8 cellular contexts compared by ENCODE assay signal in genomic region chr12:30985814-30986452, GRCh38. TPM values are rescaled to one million over a fixed set of nuclear protein-coding genes. Genes with fewer than 3 reads are reported as not detected.
DNase-seq lines count a peak whose midpoint lies in the region; ATAC-seq and TF ChIP-seq lines count a peak whose summit lies in the region.

No MANE protein-coding gene starts in this region.

- H3K9me3 Mint-ChIP-seq in progenitor cell of endocrine pancreas (ENCODE audit: low read depth) = no peaks in the 10 kb centered on the region

- no peak overlapping the region for H3K27ac ChIP-seq in HCT116 (ENCODE audit: low read depth, low read length)

- H3K9me2 ChIP-seq in HCT116 (ENCODE audit: insufficient read depth) = no peaks in the 10 kb centered on the region

- no peaks in the 10 kb centered on the region for H3K36me3 Mint-ChIP-seq in progenitor cell of endocrine pancreas (ENCODE audit: insufficient read depth)

- H3K27me3 ChIP-seq in HCT116 (ENCODE audit: insufficient read depth, low read length) = no peaks in the 10 kb centered on the region

- POLR2A ChIA-PET in HCT116 (lab: Charles Lee) = no interaction called here

- H3K79me2 ChIP-seq in HCT116 (ENCODE audit: insufficient read depth, low read length) = no peaks in the 10 kb centered on the region

- no peaks in the 10 kb centered on the region for H3K36me3 ChIP-seq in HCT116 (ENCODE audit: control insufficient read depth in 1 of 2, insufficient read depth in 2 of 2, low read length in 2 of 2)

- DNase-seq in NCI-H510A treated with DMSO at 0.1 percent for 48 hours (lab: John Stamatoyannopoulos, UW) = peak; percentile 41
- no peak for DNase-seq in NCI-H510A (lab: John Stamatoyannopoulos, UW)
- DNase-seq in HCT116 (ENCODE audit: low read depth, low spot score) = peak; percentile 27
- peak; percentile 30 to 41 for DNase-seq in NCI-H1930 (lab: John Stamatoyannopoulos, UW)
- peak; percentile 60 for DNase-seq in activated CD8-positive, alpha-beta memory T cell treated with anti-CD3 and anti-CD28 coated beads, Interleukin-2, amount 50 U/mL, for 48 hours
- DNase-seq in germinal center (ENCODE audit: low spot score) = peak; percentile 58
- peak; percentile 75 for DNase-seq in progenitor cell of endocrine pancreas (ENCODE audit: low spot score, unreplicated experiment)

- peak; percentile 65 to 86 (median 71) for TF ChIP-seq CTCF in HCT116 (IDR thresholded peaks at IDR 0.05 in 2 of 3, conservative IDR thresholded peaks at IDR 0.05 in 1 of 3; ENCODE audit: borderline replicate concordance in 1 of 3, insufficient read depth in 1 of 3, low read depth in 2 of 3, low read length in 2 of 3)
- TF ChIP-seq CTCF in progenitor cell of endocrine pancreas (IDR thresholded peaks at IDR 0.05; ENCODE audit: unreplicated experiment) = peak; percentile 90

- intact Hi-C loops in HCT116 (cut with micrococcal nuclease) = loop anchor here (1.0 to 10.0 kb wide), 2 partner anchors 135 to 1471 kb away; no protein-coding TSS in a partner anchor

- no peak overlapping the region for H3K4me2 ChIP-seq in HCT116 (ENCODE audit: low read length)

- no peak overlapping the region for H2AFZ ChIP-seq in HCT116 (ENCODE audit: low read depth, low read length, poor library complexity, severe bottlenecking)

- H3K4me1 ChIP-seq in HCT116 (ENCODE audit: control insufficient read depth in 1 of 2, insufficient read depth in 2 of 2, low read length in 2 of 2) = peaks cover 0 to 4% of the 10 kb centered on the region in 2 experiments; a peak in 2 of 4 replicates

- BruUV-seq in HCT116 (replicated peaks; lab: Mats Ljungman, UMichigan) = no TSS peak

- H3K4me3 Mint-ChIP-seq in progenitor cell of endocrine pancreas (ENCODE audit: low read depth) = no peak overlapping the region

- H3K27me3 Mint-ChIP-seq in progenitor cell of endocrine pancreas = peaks cover 3% of the 10 kb centered on the region

- CTCF ChIA-PET in HCT116 (lab: Charles Lee) = interaction anchor here (1.0 to 4.2 kb wide), 7 partner anchors 10 to 286 kb away, joined by 3 to 73 read pairs (median 4); no protein-coding TSS in a partner anchor

- no peak overlapping the region for H3K9ac ChIP-seq in HCT116 (ENCODE audit: low read length)

- H3K27ac Mint-ChIP-seq in progenitor cell of endocrine pancreas = no peak overlapping the region

- RAD21 ChIA-PET in HCT116 (lab: Charles Lee; ENCODE audit: low non-redundant PET in 1 of 2, low total read pairs in 2 of 2, uncharacterized antibody in 2 of 2, unreplicated experiment in 2 of 2) = interaction anchor here (0.8 to 1.6 kb wide), 4 partner anchors 135 to 286 kb away, joined by 3 to 5 read pairs (median 4); no protein-coding TSS in a partner anchor

- H3K9me3 ChIP-seq in HCT116 (ENCODE audit: control insufficient read depth in 1 of 2, insufficient read depth in 1 of 2, low read depth in 1 of 2, low read length in 2 of 2) = no peaks in the 10 kb centered on the region

- no peaks in the 10 kb centered on the region for H3K4me1 Mint-ChIP-seq in progenitor cell of endocrine pancreas (ENCODE audit: low read depth)

- no peak for TF ChIP-seq POLR2A in HCT116 (IDR thresholded peaks at IDR 0.05; ENCODE audit: borderline replicate concordance, extremely low read depth, insufficient read depth, insufficient read length)

- H3K4me3 ChIP-seq in HCT116 (replicated peaks in 1 of 2; ENCODE audit: low read depth in 1 of 2, low read length in 2 of 2) = no peak overlapping the region

- no peaks in the 10 kb centered on the region for H4K20me1 ChIP-seq in HCT116 (ENCODE audit: insufficient read depth)

- peak; percentile 77 for TF ChIP-seq RAD21 in HCT116 (IDR thresholded peaks at IDR 0.05; ENCODE audit: low read depth)

- ATAC-seq in HCT116 (peak; percentile 91), HG03439 (IDR thresholded peaks at IDR 0.05; ENCODE audit: unreplicated experiment) (no peak)

TF ChIP-seq in HCT116, 20 proteins besides CTCF, POLR2A, EP300 and RAD21:
- TF ChIP-seq SP1 (IDR thresholded peaks at IDR 0.05; ENCODE audit: low read depth) (no peak), ZFX (IDR thresholded peaks at IDR 0.05) (no peak), ZBTB33 (IDR thresholded peaks at IDR 0.05; ENCODE audit: extremely low read depth, insufficient replicate concordance, low read length) (no peak), EZH2 (IDR thresholded peaks at IDR 0.05) (no peak), CEBPB (IDR thresholded peaks at IDR 0.05; ENCODE audit: low read depth) (no peak), FOSL1 (IDR thresholded peaks at IDR 0.05; ENCODE audit: low read depth) (no peak), EGR1 (IDR thresholded peaks at IDR 0.05; ENCODE audit: low read depth) (no peak), CBX3 (IDR thresholded peaks at IDR 0.05; ENCODE audit: low read depth) (no peak)

RNA-seq across cellular contexts. Expression of gene TSPAN11, which starts 59.4 kb away (rescaled TPM):
- total RNA-seq in HCT116 (2021; ENCODE audit: unreplicated experiment) = not detected
- 0.08 and 0.11 TPM in 2 replicates for polyA plus RNA-seq in HCT116 (2012)
- 17.5 and 24.1 TPM in 2 replicates for total RNA-seq in progenitor cell of endocrine pancreas

Comparison
In these comparisons a context has a peak if more than half of its experiments do, and no peak if none do; other contexts are left out.
1. RNA of gene TSPAN11, which starts 59.4 kb away (total RNA-seq): 17.5 to 24.1 TPM in progenitor cell of endocrine pancreas; not detected in HCT116 (single experiment); every median in the first group is over 10 times any median in the second.